In the genomic region with DNA sequence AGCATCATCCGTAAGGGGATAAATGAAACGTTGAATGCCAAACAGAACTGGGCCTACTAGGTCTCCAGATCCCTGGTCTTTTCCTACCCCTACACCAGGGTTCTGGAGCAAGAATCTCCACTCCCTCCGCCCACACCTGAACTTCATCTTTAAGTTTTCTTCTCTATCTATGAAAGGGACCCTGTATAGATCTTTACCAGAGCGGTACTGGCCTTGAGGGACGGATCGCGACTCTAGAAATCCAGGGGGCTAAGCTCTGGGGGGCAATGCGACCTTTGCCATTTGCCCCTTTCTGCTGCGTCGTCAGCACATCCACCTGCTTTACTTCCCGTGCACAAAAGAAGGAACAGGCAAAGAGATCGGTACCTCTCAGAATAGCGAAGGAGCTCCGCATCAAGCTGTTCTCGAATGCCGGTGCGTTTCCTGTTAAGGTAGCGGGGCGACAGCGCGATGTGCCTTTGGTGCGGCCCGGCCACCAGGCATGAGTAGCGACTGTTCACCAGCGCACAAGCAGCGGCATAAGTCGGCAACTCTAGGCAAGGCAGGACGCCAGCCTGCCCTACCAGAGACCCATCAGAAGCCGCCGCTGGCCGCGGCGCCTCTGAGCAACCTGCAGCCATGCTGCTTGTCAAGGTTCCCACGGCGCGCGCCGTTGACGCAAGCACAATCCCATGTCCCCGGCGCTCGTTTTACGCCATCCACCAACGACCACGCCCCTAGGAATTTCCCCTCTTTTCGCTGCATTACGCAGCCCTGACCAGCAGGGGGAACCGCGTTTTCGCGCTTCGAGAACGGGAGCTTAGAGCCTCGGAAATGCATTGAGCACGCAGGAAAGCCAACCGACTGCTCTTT, we compare ENCODE assay signal across 1 cellular context.
TF ChIP-seq lines count a peak whose summit lies in the region.

POLR1F (minus strand) TSS at position 641 of the 852 bp plus-strand sequence; CDS start at position 620, 21 bp downstream.

TF ChIP-seq in HepG2, 621 proteins besides CTCF, POLR2A, EP300 and RAD21 (continued from another document and continues in another):
- TF ChIP-seq SNAI1 (CRISPR knock-in tag; IDR thresholded peaks at IDR 0.05; ENCODE audit: borderline replicate concordance) (peak; percentile 56; the same call in 1 of the 2 replicates), GABPB1 (CRISPR knock-in tag; IDR thresholded peaks at IDR 0.05) (peak; percentile 86), ZNF143 (CRISPR knock-in tag; IDR thresholded peaks at IDR 0.05) (peak; percentile 76), ZNF510 (CRISPR knock-in tag; IDR thresholded peaks at IDR 0.05; ENCODE audit: low read depth) (no peak), ZNF687 (CRISPR knock-in tag; IDR thresholded peaks at IDR 0.05) (peak; percentile 88), ZBTB38 (CRISPR knock-in tag; IDR thresholded peaks at IDR 0.05) (0 out of 2 replicates have a peak, but pooled peaks have one; percentile 14), ZBTB21 (CRISPR knock-in tag; IDR thresholded peaks at IDR 0.05) (peak; percentile 38; the same call in 1 of the 2 replicates), STAT5B (CRISPR knock-in tag; IDR thresholded peaks at IDR 0.05) (0 out of 2 replicates have a peak, but pooled peaks have one; percentile 23), KLF16 (CRISPR knock-in tag; IDR thresholded peaks at IDR 0.05) (peak in 1 of 2 experiments; percentile 89; a peak in 2 of 4 replicates), FOXO1 (CRISPR knock-in tag; IDR thresholded peaks at IDR 0.05) (peak; percentile 57), NR2F1 (CRISPR knock-in tag; IDR thresholded peaks at IDR 0.05) (no peak), TBX2 (CRISPR knock-in tag; IDR thresholded peaks at IDR 0.05; ENCODE audit: borderline replicate concordance) (peak; percentile 74), HNF4A (CRISPR knock-in tag; IDR thresholded peaks at IDR 0.05) (0 out of 2 replicates have a peak, but pooled peaks have one; percentile 8), MTA1 (CRISPR knock-in tag; IDR thresholded peaks at IDR 0.05; ENCODE audit: borderline replicate concordance) (peak; percentile 27; the same call in 1 of the 2 replicates), FUBP1 (CRISPR knock-in tag; IDR thresholded peaks at IDR 0.05; ENCODE audit: borderline replicate concordance) (0 out of 2 replicates have a peak, but pooled peaks have one; percentile 32), ZSCAN31 (CRISPR knock-in tag; IDR thresholded peaks at IDR 0.05; ENCODE audit: low read depth) (0 out of 2 replicates have a peak, but pooled peaks have one; percentile 67), SNAPC5 (CRISPR knock-in tag; IDR thresholded peaks at IDR 0.05; ENCODE audit: borderline replicate concordance) (no peak), MYC (CRISPR knock-in tag; IDR thresholded peaks at IDR 0.05; ENCODE audit: borderline replicate concordance) (peak; percentile 94), ZNF44 (CRISPR knock-in tag; IDR thresholded peaks at IDR 0.05) (peak; percentile 76; the same call in 1 of the 2 replicates), ATF3 (CRISPR knock-in tag; IDR thresholded peaks at IDR 0.05) (0 out of 2 replicates have a peak, but pooled peaks have one; percentile 27), ZNF138 (CRISPR knock-in tag; IDR thresholded peaks at IDR 0.05; ENCODE audit: low read depth) (no peak; the same call in 1 of the 2 replicates), ZNF501 (CRISPR knock-in tag; IDR thresholded peaks at IDR 0.05) (peak; percentile 54; the same call in 1 of the 2 replicates), ZNF441 (CRISPR knock-in tag; IDR thresholded peaks at IDR 0.05; ENCODE audit: borderline replicate concordance) (peak; percentile 33; the same call in 1 of the 2 replicates)
- TF ChIP-seq, protein P1, sequence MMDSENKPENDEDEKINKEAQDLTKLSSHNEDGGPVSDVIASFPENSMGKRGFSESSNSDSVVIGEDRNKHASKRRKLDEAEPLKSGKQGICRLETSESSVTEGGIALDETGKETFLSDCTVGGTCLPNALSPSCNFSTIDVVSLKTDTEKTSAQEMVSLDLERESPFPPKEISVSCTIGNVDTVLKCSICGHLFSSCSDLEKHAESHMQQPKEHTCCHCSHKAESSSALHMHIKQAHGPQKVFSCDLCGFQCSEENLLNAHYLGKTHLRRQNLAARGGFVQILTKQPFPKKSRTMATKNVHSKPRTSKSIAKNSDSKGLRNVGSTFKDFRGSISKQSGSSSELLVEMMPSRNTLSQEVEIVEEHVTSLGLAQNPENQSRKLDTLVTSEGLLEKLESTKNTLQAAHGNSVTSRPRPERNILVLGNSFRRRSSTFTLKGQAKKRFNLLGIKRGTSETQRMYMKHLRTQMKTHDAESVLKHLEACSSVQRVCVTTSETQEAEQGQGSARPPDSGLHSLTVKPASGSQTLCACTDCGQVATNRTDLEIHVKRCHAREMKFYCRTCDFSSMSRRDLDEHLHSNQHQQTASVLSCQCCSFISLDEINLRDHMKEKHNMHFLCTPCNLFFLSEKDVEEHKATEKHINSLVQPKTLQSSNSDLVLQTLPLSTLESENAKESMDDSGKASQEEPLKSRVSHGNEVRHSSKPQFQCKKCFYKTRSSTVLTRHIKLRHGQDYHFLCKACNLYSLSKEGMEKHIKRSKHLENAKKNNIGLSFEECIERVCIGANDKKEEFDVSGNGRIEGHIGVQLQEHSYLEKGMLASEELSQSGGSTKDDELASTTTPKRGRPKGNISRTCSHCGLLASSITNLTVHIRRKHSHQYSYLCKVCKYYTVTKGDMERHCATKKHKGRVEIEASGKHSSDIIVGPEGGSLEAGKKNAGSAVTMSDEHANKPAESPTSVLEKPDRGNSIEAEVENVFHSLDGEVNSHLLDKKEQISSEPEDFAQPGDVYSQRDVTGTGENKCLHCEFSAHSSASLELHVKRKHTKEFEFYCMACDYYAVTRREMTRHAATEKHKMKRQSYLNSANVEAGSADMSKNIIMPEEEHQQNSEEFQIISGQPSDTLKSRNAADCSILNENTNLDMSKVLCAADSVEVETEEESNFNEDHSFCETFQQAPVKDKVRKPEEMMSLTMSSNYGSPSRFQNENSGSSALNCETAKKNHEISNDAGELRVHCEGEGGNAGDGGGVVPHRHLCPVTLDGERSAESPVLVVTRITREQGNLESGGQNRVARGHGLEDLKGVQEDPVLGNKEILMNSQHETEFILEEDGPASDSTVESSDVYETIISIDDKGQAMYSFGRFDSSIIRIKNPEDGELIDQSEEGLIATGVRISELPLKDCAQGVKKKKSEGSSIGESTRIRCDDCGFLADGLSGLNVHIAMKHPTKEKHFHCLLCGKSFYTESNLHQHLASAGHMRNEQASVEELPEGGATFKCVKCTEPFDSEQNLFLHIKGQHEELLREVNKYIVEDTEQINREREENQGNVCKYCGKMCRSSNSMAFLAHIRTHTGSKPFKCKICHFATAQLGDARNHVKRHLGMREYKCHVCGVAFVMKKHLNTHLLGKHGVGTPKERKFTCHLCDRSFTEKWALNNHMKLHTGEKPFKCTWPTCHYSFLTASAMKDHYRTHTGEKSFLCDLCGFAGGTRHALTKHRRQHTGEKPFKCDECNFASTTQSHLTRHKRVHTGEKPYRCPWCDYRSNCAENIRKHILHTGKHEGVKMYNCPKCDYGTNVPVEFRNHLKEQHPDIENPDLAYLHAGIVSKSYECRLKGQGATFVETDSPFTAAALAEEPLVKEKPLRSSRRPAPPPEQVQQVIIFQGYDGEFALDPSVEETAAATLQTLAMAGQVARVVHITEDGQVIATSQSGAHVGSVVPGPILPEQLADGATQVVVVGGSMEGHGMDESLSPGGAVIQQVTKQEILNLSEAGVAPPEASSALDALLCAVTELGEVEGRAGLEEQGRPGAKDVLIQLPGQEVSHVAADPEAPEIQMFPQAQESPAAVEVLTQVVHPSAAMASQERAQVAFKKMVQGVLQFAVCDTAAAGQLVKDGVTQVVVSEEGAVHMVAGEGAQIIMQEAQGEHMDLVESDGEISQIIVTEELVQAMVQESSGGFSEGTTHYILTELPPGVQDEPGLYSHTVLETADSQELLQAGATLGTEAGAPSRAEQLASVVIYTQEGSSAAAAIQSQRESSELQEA (CRISPR knock-in tag; IDR thresholded peaks at IDR 0.05; ENCODE audit: not compliant biosample characterization), result peak; percentile 63
- TF ChIP-seq, protein P2, sequence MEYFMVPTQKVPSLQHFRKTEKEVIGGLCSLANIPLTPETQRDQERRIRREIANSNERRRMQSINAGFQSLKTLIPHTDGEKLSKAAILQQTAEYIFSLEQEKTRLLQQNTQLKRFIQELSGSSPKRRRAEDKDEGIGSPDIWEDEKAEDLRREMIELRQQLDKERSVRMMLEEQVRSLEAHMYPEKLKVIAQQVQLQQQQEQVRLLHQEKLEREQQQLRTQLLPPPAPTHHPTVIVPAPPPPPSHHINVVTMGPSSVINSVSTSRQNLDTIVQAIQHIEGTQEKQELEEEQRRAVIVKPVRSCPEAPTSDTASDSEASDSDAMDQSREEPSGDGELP (IDR thresholded peaks at IDR 0.05; ENCODE audit: borderline replicate concordance, low read depth), result no peak; the same call in 1 of the 2 replicates
- TF ChIP-seq, protein P3, sequence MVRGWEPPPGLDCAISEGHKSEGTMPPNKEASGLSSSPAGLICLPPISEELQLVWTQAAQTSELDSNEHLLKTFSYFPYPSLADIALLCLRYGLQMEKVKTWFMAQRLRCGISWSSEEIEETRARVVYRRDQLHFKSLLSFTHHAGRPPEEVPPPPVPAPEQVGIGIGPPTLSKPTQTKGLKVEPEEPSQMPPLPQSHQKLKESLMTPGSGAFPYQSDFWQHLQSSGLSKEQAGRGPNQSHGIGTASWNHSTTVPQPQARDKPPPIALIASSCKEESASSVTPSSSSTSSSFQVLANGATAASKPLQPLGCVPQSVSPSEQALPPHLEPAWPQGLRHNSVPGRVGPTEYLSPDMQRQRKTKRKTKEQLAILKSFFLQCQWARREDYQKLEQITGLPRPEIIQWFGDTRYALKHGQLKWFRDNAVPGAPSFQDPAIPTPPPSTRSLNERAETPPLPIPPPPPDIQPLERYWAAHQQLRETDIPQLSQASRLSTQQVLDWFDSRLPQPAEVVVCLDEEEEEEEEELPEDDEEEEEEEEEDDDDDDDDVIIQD (CRISPR knock-in tag; IDR thresholded peaks at IDR 0.05; ENCODE audit: low read depth), result peak; percentile 90
- TF ChIP-seq, protein P4, sequence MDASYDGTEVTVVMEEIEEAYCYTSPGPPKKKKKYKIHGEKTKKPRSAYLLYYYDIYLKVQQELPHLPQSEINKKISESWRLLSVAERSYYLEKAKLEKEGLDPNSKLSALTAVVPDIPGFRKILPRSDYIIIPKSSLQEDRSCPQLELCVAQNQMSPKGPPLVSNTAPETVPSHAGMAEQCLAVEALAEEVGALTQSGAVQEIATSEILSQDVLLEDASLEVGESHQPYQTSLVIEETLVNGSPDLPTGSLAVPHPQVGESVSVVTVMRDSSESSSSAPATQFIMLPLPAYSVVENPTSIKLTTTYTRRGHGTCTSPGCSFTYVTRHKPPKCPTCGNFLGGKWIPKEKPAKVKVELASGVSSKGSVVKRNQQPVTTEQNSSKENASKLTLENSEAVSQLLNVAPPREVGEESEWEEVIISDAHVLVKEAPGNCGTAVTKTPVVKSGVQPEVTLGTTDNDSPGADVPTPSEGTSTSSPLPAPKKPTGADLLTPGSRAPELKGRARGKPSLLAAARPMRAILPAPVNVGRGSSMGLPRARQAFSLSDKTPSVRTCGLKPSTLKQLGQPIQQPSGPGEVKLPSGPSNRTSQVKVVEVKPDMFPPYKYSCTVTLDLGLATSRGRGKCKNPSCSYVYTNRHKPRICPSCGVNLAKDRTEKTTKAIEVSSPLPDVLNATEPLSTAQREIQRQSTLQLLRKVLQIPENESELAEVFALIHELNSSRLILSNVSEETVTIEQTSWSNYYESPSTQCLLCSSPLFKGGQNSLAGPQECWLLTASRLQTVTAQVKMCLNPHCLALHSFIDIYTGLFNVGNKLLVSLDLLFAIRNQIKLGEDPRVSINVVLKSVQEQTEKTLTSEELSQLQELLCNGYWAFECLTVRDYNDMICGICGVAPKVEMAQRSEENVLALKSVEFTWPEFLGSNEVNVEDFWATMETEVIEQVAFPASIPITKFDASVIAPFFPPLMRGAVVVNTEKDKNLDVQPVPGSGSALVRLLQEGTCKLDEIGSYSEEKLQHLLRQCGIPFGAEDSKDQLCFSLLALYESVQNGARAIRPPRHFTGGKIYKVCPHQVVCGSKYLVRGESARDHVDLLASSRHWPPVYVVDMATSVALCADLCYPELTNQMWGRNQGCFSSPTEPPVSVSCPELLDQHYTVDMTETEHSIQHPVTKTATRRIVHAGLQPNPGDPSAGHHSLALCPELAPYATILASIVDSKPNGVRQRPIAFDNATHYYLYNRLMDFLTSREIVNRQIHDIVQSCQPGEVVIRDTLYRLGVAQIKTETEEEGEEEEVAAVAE (CRISPR knock-in tag; IDR thresholded peaks at IDR 0.05; ENCODE audit: borderline replicate concordance), result peak; percentile 52; the same call in 1 of the 2 replicates
